In genomic region chr12:6424848-6425247, GRCh38 we compare ENCODE assay signal across 1 cellular context.
A peak's percentile ranks its signal among the peaks of the same experiment; 100 is the strongest.
TF ChIP-seq lines count a peak whose summit lies in the region.

No MANE protein-coding gene starts in this region.

TF ChIP-seq in HEK293, 187 proteins besides CTCF, POLR2A, EP300 and RAD21:
- TF ChIP-seq ZNF704 (tag by site-specific recombination; IDR thresholded peaks at IDR 0.05) (no peak), ZNF600 (tag by site-specific recombination; IDR thresholded peaks at IDR 0.05) (0 out of 2 replicates have a peak, but pooled peaks have one; percentile 17), SALL2 (tag by site-specific recombination; IDR thresholded peaks at IDR 0.05; ENCODE audit: borderline replicate concordance) (no peak)
